In the genomic region with DNA sequence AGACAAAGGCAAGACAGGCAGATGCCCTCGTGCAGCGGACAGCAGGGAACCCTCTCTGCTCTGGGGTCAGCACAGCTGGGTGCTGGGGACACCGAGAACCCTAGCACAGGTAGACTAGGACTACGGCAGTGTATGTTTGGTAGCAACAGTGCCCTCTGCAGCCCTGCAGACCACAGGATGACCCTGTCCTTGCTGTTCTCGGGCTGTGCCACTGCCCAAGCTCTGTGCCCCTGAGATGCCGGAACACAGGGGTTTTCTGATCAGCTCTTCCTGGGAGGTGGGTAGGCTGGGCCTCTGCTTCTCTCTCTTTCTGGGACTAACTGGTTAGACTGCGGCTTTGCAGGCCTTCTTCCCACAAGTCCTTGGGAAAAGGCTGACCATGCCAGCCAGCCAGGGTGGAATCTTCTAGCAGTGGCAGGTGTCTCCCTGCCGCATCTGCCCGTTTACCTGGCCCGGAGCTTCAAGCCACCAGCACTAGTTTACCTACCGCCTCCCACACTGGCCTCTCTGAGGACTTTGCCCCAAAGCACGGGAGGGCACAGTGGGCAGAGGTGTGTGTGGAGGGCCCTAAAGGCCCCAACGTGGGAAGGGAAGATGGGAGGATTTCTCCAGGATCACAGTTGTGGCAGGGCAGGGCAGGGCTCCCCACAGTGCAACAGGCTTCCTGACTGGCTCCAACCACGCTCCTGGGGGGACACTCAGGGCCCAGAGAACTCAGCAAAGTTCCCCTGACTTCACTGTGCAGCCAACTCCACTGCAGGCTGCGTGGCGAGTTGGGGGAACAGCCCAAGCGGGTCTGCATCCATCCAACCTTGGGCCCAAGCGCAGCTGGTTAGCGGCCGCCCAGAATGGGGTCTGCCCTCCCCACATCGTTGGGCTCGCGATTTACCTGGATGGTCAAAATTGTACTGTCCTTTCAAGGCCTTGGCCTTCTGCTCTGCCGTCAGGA, we compare ENCODE assay signal across 8 cellular contexts. TPM values are rescaled to one million over a fixed set of nuclear protein-coding genes. Genes with fewer than 3 reads are reported as not detected.
DNase-seq lines count a peak whose midpoint lies in the region; ATAC-seq, FAIRE-seq and TF ChIP-seq lines count a peak whose summit lies in the region.

No MANE protein-coding gene starts in this region.

- DNase-seq in bronchial epithelial cell (ENCODE audit: low read depth), result no peak
- no peak for DNase-seq in middle frontal gyrus (ENCODE audit: extremely low spot score, low spot score)
- DNase-seq in NCI-H1694 treated with DMSO at 0.1 percent for 48 hours (lab: John Stamatoyannopoulos, UW), result no peak

- no peak for TF ChIP-seq CTCF in bronchial epithelial cell (IDR thresholded peaks at IDR 0.05; ENCODE audit: insufficient read depth, low read length, severe bottlenecking)

- no peak overlapping the region for H2AFZ ChIP-seq in ACC112 (ENCODE audit: low read length, unreplicated experiment)

- H3K36me3 ChIP-seq in ACC112 (ENCODE audit: insufficient read depth, low read length), result peaks cover under 1% of the 10 kb centered on the region; the same call in 1 of the 2 replicates
- peaks cover 51% of the 10 kb centered on the region for H3K36me3 ChIP-seq in HUES64 (ENCODE audit: insufficient read depth, low read length)
- H3K36me3 ChIP-seq in bronchial epithelial cell (ENCODE audit: control insufficient read depth, insufficient read depth, low read length), result peaks cover 12% of the 10 kb centered on the region
- H3K36me3 ChIP-seq in mucosa of stomach (ENCODE audit: control insufficient read depth, insufficient read depth, low read length), result peaks cover 12% of the 10 kb centered on the region

- peaks cover 11% of the 10 kb centered on the region for H3K79me2 ChIP-seq in ACC112 (ENCODE audit: control insufficient read depth, insufficient read depth, low read length, unreplicated experiment)

- H3K9me3 ChIP-seq in HUES64 (ENCODE audit: insufficient read depth, low read depth, low read length) (no peaks in the 10 kb centered on the region), mucosa of stomach (ENCODE audit: control insufficient read depth, low read length) (no peaks in the 10 kb centered on the region)

- H3K9ac ChIP-seq in HUES64 (ENCODE audit: low read depth, low read length) (peak overlapping the region; percentile 71), mucosa of stomach (ENCODE audit: low read length) (peak overlapping the region; percentile 81)

- H3K27ac ChIP-seq in ACC112 (ENCODE audit: low read depth, low read length) (no peak overlapping the region), HUES64 (ENCODE audit: low read depth, low read length) (no peak overlapping the region)

- 68% methylated on average over 24 of the region's 24 CpGs for WGBS in HUES64

- H3K27me3 ChIP-seq in ACC112 (ENCODE audit: insufficient read depth, low read length) (no peaks in the 10 kb centered on the region), HUES64 (ENCODE audit: insufficient read depth, low read length) (no peaks in the 10 kb centered on the region), bronchial epithelial cell (ENCODE audit: control insufficient read depth, insufficient read depth, low read length) (no peaks in the 10 kb centered on the region), mucosa of stomach (ENCODE audit: control insufficient read depth, insufficient read depth, low read length) (no peaks in the 10 kb centered on the region)

- no peak for FAIRE-seq in bronchial epithelial cell (lab: Jason Lieb, UNC)

- H3K4me1 ChIP-seq in ACC112 (ENCODE audit: control insufficient read depth, insufficient read depth, low read length, unreplicated experiment) (no peaks in the 10 kb centered on the region), HUES64 (ENCODE audit: insufficient read depth, low read length) (no peaks in the 10 kb centered on the region; the same call in 1 of the 2 replicates), mucosa of stomach (ENCODE audit: control insufficient read depth, insufficient read depth, low read length) (peaks cover 11% of the 10 kb centered on the region)

- no peak for ATAC-seq in GM19023 (IDR thresholded peaks at IDR 0.05; ENCODE audit: unreplicated experiment)
- ATAC-seq in GM18867 (IDR thresholded peaks at IDR 0.05; ENCODE audit: unreplicated experiment), result no peak

- H3K4me3 ChIP-seq in ACC112 (ENCODE audit: low read depth, low read length) (peak overlapping the region; percentile 99), HUES64 (ENCODE audit: low read length) (peak overlapping the region; percentile 75), bronchial epithelial cell (ENCODE audit: low read depth, low read length) (peak overlapping the region; percentile 85), mucosa of stomach (ENCODE audit: low read length) (peak overlapping the region; percentile 67)

RNA-seq across cellular contexts. Expression of a gene that starts 1.2 kb away (rescaled TPM):
- polyA plus RNA-seq in HUES64 (2013, experiment 1 of 2), result 31.2 TPM
- 31.1 TPM for polyA plus RNA-seq in HUES64 (2013, experiment 2 of 2)
- 15.0 and 16.1 TPM in 2 replicates for total RNA-seq in bronchial epithelial cell

RNA-seq across cellular contexts. Expression of a gene that starts 15.5 kb away (rescaled TPM):
- polyA plus RNA-seq in HUES64 (2013, experiment 1 of 2), result 0.65 TPM
- polyA plus RNA-seq in HUES64 (2013, experiment 2 of 2), result 0.76 TPM
- not detected in 2 replicates for total RNA-seq in bronchial epithelial cell

RNA-seq across cellular contexts. Expression of a gene that starts 27.2 kb away (rescaled TPM):
- 12.4 TPM for polyA plus RNA-seq in HUES64 (2013, experiment 1 of 2)
- polyA plus RNA-seq in HUES64 (2013, experiment 2 of 2), result 15.8 TPM
- 13.7 and 16.3 TPM in 2 replicates for total RNA-seq in bronchial epithelial cell
